Comparison of ENCODE assay signal across 15 cellular contexts in genomic region chr1:245765241-245766000, GRCh38.
DNase-seq lines count a peak whose midpoint lies in the region; ATAC-seq and TF ChIP-seq lines count a peak whose summit lies in the region.
"Had no signal": no experiment of that assay in that cellular context is flagged by ENCODE, and none has a peak within 500 bp of the region (broad histone marks: within the 10 kb centered on the region; RNA-seq: fewer than 3 reads in every experiment).

No MANE protein-coding gene starts in this region.

- H3K27ac ChIP-seq in brain microvascular endothelial cell, result peak overlapping the region; percentile 32
- no peak overlapping the region for H3K27ac ChIP-seq in foreskin keratinocyte
- H3K27ac ChIP-seq: SK-N-MC, VCaP had no signal

- H3K36me3 ChIP-seq in brain microvascular endothelial cell (replicated peaks), result no peaks in the 10 kb centered on the region

- no peak overlapping the region for H3K4me3 ChIP-seq in brain microvascular endothelial cell (ENCODE audit: low read depth, low read length)
- H3K4me3 ChIP-seq: SK-N-MC had no signal

- ATAC-seq in foreskin keratinocyte, result no peak

- H3K4me3 Mint-ChIP-seq in HFFc6, result 0 out of 2 replicates have a peak overlapping the region, but pooled peaks have one; percentile 0
- H3K4me3 Mint-ChIP-seq: activated naive CD4-positive, alpha-beta T cell treated with anti-CD3 and anti-CD28 coated beads for 36 hours had no signal

- no peaks in the 10 kb centered on the region for H3K27me3 ChIP-seq in brain microvascular endothelial cell (replicated peaks)
- H3K27me3 ChIP-seq in foreskin keratinocyte, result no peaks in the 10 kb centered on the region

- peak overlapping the region; percentile 31 for H3K27ac Mint-ChIP-seq in HFFc6
- H3K27ac Mint-ChIP-seq: activated naive CD4-positive, alpha-beta T cell treated with anti-CD3 and anti-CD28 coated beads for 36 hours had no signal

- no peaks in the 10 kb centered on the region for H3K4me1 ChIP-seq in foreskin keratinocyte

- peaks cover 31% of the 10 kb centered on the region for H3K36me3 Mint-ChIP-seq in HFFc6 (ENCODE audit: low read depth)

- TF ChIP-seq CTCF in HFFc6 (IDR thresholded peaks at IDR 0.05) (no peak), brain microvascular endothelial cell (IDR thresholded peaks at IDR 0.05; ENCODE audit: low read depth, low read length, missing control alignments) (no peak), foreskin keratinocyte (conservative IDR thresholded peaks at IDR 0.05) (no peak)

- H3K9me3 Mint-ChIP-seq in HFFc6, result no peaks in the 10 kb centered on the region
- H3K9me3 Mint-ChIP-seq: activated naive CD4-positive, alpha-beta T cell treated with anti-CD3 and anti-CD28 coated beads for 36 hours had no signal

- peak; percentile 71 for DNase-seq in A172 (ENCODE audit: low spot score)
- DNase-seq in HFFc6, result peak; percentile 43
- DNase-seq in brain microvascular endothelial cell, result peak; percentile 51
- DNase-seq in hepatic stellate cell (ENCODE audit: low spot score), result peak; percentile 66
- DNase-seq in NOMO-1 treated with dmso at 0.1 percent for 144 hours (lab: John Stamatoyannopoulos, UW; ENCODE audit: unreplicated experiment), result no peak
- DNase-seq in foreskin keratinocyte, result no peak
- no peak for DNase-seq in activated CD4-positive, alpha-beta T cell treated with anti-CD3 and anti-CD28 coated beads, Interleukin-2, amount 50 U/mL, for 1 hour
- DNase-seq in medulla oblongata (ENCODE audit: extremely low spot score), result no peak
- DNase-seq: activated naive CD4-positive, alpha-beta T cell treated with anti-CD3 and anti-CD28 coated beads for 36 hours; central memory CD4-positive, alpha-beta T cell; COR-L47; occipital lobe; stimulated activated CD4-positive, alpha-beta T cell treated with anti-CD3 and anti-CD28 coated beads, Interleukin-12 subunit alpha, Interleukin-12 subunit beta, amount 100 ng/mL, for 4 hours had no signal

- H3K27me3 Mint-ChIP-seq in HFFc6 (ENCODE audit: insufficient read depth), result no peaks in the 10 kb centered on the region

- peaks cover 36% of the 10 kb centered on the region for H3K4me1 Mint-ChIP-seq in HFFc6 (ENCODE audit: low read depth)

- in situ Hi-C loops in brain microvascular endothelial cell (cut with HindIII; ENCODE audit: low pct_ligation_motif_present, low sequenced_read_pairs), result no loop called here

Comparison
In these comparisons a context has a peak if more than half of its experiments do, and no peak if none do; other contexts are left out.
1. DNase-seq: peak in A172 (single experiment), HFFc6 (single experiment), brain microvascular endothelial cell (single experiment) and hepatic stellate cell (single experiment); none in NOMO-1 treated with dmso at 0.1 percent for 144 hours (single experiment), foreskin keratinocyte (0 of 2), activated CD4-positive, alpha-beta T cell treated with anti-CD3 and anti-CD28 coated beads, Interleukin-2, amount 50 U/mL, for 1 hour (single experiment) and medulla oblongata (single experiment).